Comparison of ENCODE assay signal across 28 cellular contexts in the genomic region with DNA sequence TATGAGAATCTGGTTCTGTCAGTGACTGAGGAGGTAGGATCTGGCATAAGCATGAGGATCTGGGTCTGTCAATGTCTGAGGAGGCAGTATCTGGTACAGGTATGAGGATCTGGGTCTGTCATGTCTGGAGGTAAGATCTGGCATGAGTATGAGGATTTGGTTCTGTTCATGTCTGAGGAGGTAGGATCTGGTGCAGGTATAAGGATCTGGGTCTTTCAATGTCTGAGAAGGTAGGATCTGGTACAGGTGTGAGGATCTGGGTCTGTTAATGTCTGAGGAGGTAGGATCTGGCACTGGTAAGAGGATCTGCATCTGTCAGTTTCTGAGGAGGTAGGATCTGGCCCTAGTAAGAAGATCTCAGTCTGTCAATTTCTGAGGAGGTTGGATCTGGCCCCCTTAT. TPM values are rescaled to one million over a fixed set of nuclear protein-coding genes. Genes with fewer than 3 reads are reported as not detected.
DNase-seq lines count a peak whose midpoint lies in the region; ATAC-seq and TF ChIP-seq lines count a peak whose summit lies in the region.
"Had no signal": no experiment of that assay in that cellular context is flagged by ENCODE, and none has a peak within 500 bp of the region (broad histone marks: within the 10 kb centered on the region; RNA-seq: fewer than 3 reads in every experiment).

No MANE protein-coding gene starts in this region.

- H3K79me2 ChIP-seq in PC-9 (ENCODE audit: low read depth): no peaks in the 10 kb centered on the region

- H3K4me1 Mint-ChIP-seq in natural killer cell treated with Interleukin-12 subunit alpha and Interleukin-12 subunit beta and Interleukin-15 and Interleukin-18, amount 100 ng/mL, for 72 hours (ENCODE audit: low read depth in 2 of 2): no peaks in the 10 kb centered on the region
- H3K4me1 Mint-ChIP-seq in natural killer cell: no peaks in the 10 kb centered on the region
- H3K4me1 Mint-ChIP-seq in Caco-2 (ENCODE audit: low read depth, unreplicated experiment): no peaks in the 10 kb centered on the region
- H3K4me1 Mint-ChIP-seq: activated CD8-positive, alpha-beta memory T cell treated with anti-CD3 and anti-CD28 coated beads, Interleukin-2, amount 10 ng/mL, durations not matched to agents 7 days and 5 days; activated naive CD4-positive, alpha-beta T cell treated with anti-CD3 and anti-CD28 coated beads, Interleukin-2, amount 10 ng/mL, durations not matched to agents 7 days and 5 days; immature natural killer cell had no signal

- H3K4me1 ChIP-seq in Caco-2 (no peaks in the 10 kb centered on the region), PC-9 (replicated peaks; ENCODE audit: insufficient read depth) (no peaks in the 10 kb centered on the region)
- H3K4me1 ChIP-seq: BLaER1, breast epithelium, colonic mucosa, Peyer's patch, stomach, tibial artery had no signal

- H3K36me3 Mint-ChIP-seq in natural killer cell treated with Interleukin-12 subunit alpha and Interleukin-12 subunit beta and Interleukin-15 and Interleukin-18, amount 100 ng/mL, for 72 hours: no peaks in the 10 kb centered on the region
- H3K36me3 Mint-ChIP-seq in natural killer cell (no peaks in the 10 kb centered on the region), Caco-2 (ENCODE audit: insufficient read depth, unreplicated experiment) (peaks cover 24% of the 10 kb centered on the region)

- ATAC-seq in natural killer cell treated with Interleukin-12 subunit alpha and Interleukin-12 subunit beta and Interleukin-15 and Interleukin-18, amount 100 ng/mL, for 72 hours: peak; percentile 34 to 51
- ATAC-seq in natural killer cell: no peak
- ATAC-seq in HG03095 (IDR thresholded peaks at IDR 0.05; ENCODE audit: unreplicated experiment): no peak
- ATAC-seq: activated CD8-positive, alpha-beta memory T cell treated with anti-CD3 and anti-CD28 coated beads, Interleukin-2, amount 10 ng/mL, durations not matched to agents 7 days and 5 days had no signal

- CTCF ChIA-PET in RWPE1 (lab: Yijun Ruan, JAX) (no interaction called here), Caco-2 (lab: Charles Lee) (no interaction called here), PC-9 (lab: Charles Lee) (no interaction called here)

- no peaks in the 10 kb centered on the region for H3K27me3 Mint-ChIP-seq in natural killer cell treated with Interleukin-12 subunit alpha and Interleukin-12 subunit beta and Interleukin-15 and Interleukin-18, amount 100 ng/mL, for 72 hours
- H3K27me3 Mint-ChIP-seq in natural killer cell (ENCODE audit: low read depth in 2 of 2) (no peaks in the 10 kb centered on the region), Caco-2 (ENCODE audit: insufficient read depth, unreplicated experiment) (no peaks in the 10 kb centered on the region)
- H3K27me3 Mint-ChIP-seq: activated CD8-positive, alpha-beta memory T cell treated with anti-CD3 and anti-CD28 coated beads, Interleukin-2, amount 10 ng/mL, durations not matched to agents 7 days and 5 days; activated naive CD4-positive, alpha-beta T cell treated with anti-CD3 and anti-CD28 coated beads, Interleukin-2, amount 10 ng/mL, durations not matched to agents 7 days and 5 days had no signal

- no peak overlapping the region for H2AFZ ChIP-seq in PC-9

- H3K36me3 ChIP-seq in Caco-2 (ENCODE audit: control insufficient read depth, insufficient read depth, low read length) (peaks cover 7% of the 10 kb centered on the region; the same call in 1 of the 2 replicates), PC-9 (ENCODE audit: low read depth) (peaks cover 14% of the 10 kb centered on the region; the same call in 1 of the 2 replicates)
- H3K36me3 ChIP-seq: breast epithelium had no signal

- BruUV-seq in Caco-2 (replicated peaks; lab: Mats Ljungman, UMichigan): no TSS peak
- BruUV-seq in PC-9 (replicated peaks; lab: Mats Ljungman, UMichigan): no TSS peak

- no peak overlapping the region for H3K4me3 Mint-ChIP-seq in natural killer cell treated with Interleukin-12 subunit alpha and Interleukin-12 subunit beta and Interleukin-15 and Interleukin-18, amount 100 ng/mL, for 72 hours
- H3K4me3 Mint-ChIP-seq in natural killer cell (no peak overlapping the region), Caco-2 (ENCODE audit: unreplicated experiment) (no peak overlapping the region)
- H3K4me3 Mint-ChIP-seq: activated CD8-positive, alpha-beta memory T cell treated with anti-CD3 and anti-CD28 coated beads, Interleukin-2, amount 10 ng/mL, durations not matched to agents 7 days and 5 days; activated naive CD4-positive, alpha-beta T cell treated with anti-CD3 and anti-CD28 coated beads, Interleukin-2, amount 10 ng/mL, durations not matched to agents 7 days and 5 days; immature natural killer cell had no signal

- no peaks in the 10 kb centered on the region for H3K9me3 Mint-ChIP-seq in natural killer cell treated with Interleukin-12 subunit alpha and Interleukin-12 subunit beta and Interleukin-15 and Interleukin-18, amount 100 ng/mL, for 72 hours
- H3K9me3 Mint-ChIP-seq in natural killer cell: no peaks in the 10 kb centered on the region
- H3K9me3 Mint-ChIP-seq in Caco-2 (ENCODE audit: unreplicated experiment): no peaks in the 10 kb centered on the region
- H3K9me3 Mint-ChIP-seq: activated naive CD4-positive, alpha-beta T cell treated with anti-CD3 and anti-CD28 coated beads, Interleukin-2, amount 10 ng/mL, durations not matched to agents 7 days and 5 days; immature natural killer cell had no signal

- DNase-seq in natural killer cell treated with Interleukin-12 subunit alpha and Interleukin-12 subunit beta and Interleukin-15 and Interleukin-18, amount 100 ng/mL, for 72 hours (ENCODE audit: low spot score): no peak
- DNase-seq in natural killer cell: no peak
- peak; percentile 31 for DNase-seq in RWPE1 (ENCODE audit: low spot score)
- DNase-seq in iPS-NIHi7 (ENCODE audit: extremely low spot score): peak; percentile 57
- DNase-seq in Caco-2: no peak
- no peak for DNase-seq in PC-9
- DNase-seq in NCI-H1048 (lab: John Stamatoyannopoulos, UW): no peak
- DNase-seq: ACHN; activated CD8-positive, alpha-beta memory T cell treated with anti-CD3 and anti-CD28 coated beads, Interleukin-2, amount 10 ng/mL, durations not matched to agents 7 days and 5 days; activated naive CD4-positive, alpha-beta T cell treated with anti-CD3 and anti-CD28 coated beads, Interleukin-2, amount 10 ng/mL, durations not matched to agents 7 days and 5 days; amniotic stem cell; colonic mucosa; DMS79 treated with DMSO at 0.1 percent for 48 hours; effector CD8-positive, alpha-beta T cell; erythroblast; foreskin melanocyte; GF-D8; immature natural killer cell; NCI-H187; NCI-H524 treated with DMSO at 0.1 percent for 48 hours; nucleus accumbens; Peyer's patch; stomach; tibial artery had no signal

- intact Hi-C loops in natural killer cell (cut with micrococcal nuclease): no loop called here
- intact Hi-C loops in Caco-2 (cut with micrococcal nuclease; ENCODE audit: unreplicated experiment): no loop called here
- intact Hi-C loops in PC-9 (cut with micrococcal nuclease; ENCODE audit: unreplicated experiment): no loop called here

- H4K20me1 ChIP-seq in PC-9 (ENCODE audit: insufficient read depth): peaks cover 3% of the 10 kb centered on the region; the same call in 1 of the 2 replicates

- no peaks in the 10 kb centered on the region for H3K9me2 ChIP-seq in PC-9 (ENCODE audit: insufficient read depth)

- no peak overlapping the region for H3K4me2 ChIP-seq in PC-9
- H3K4me2 ChIP-seq: BLaER1 had no signal

- H3K27me3 ChIP-seq in Caco-2 (replicated peaks; ENCODE audit: control insufficient read depth, insufficient read depth, low read length) (no peaks in the 10 kb centered on the region), PC-9 (ENCODE audit: insufficient read depth, low read depth) (no peaks in the 10 kb centered on the region)
- H3K27me3 ChIP-seq: BLaER1, breast epithelium, colonic mucosa, Peyer's patch, stomach, tibial artery had no signal

- POLR2A ChIA-PET in RWPE1 (lab: Yijun Ruan, JAX; ENCODE audit: low non-redundant PET) (no interaction called here), Caco-2 (lab: Charles Lee) (no interaction called here), PC-9 (lab: Charles Lee; ENCODE audit: unreplicated experiment) (no interaction called here)

- H3K4me3 ChIP-seq in Caco-2 (ENCODE audit: low read depth, low read length) (no peak overlapping the region), PC-9 (no peak overlapping the region)
- H3K4me3 ChIP-seq: BLaER1, breast epithelium, colonic mucosa, Peyer's patch, skin epidermis, stomach, tibial artery had no signal

- H3K9me3 ChIP-seq in Caco-2 (no peaks in the 10 kb centered on the region), PC-9 (ENCODE audit: insufficient read depth, low read depth) (no peaks in the 10 kb centered on the region)
- H3K9me3 ChIP-seq: BLaER1, breast epithelium, colonic mucosa, Peyer's patch, stomach, tibial artery had no signal

- TF ChIP-seq CTCF in natural killer cell (IDR thresholded peaks at IDR 0.05): no peak
- no peak for TF ChIP-seq CTCF in RWPE1 (conservative IDR thresholded peaks at IDR 0.05; ENCODE audit: low read depth)
- no peak for TF ChIP-seq CTCF in Caco-2 (IDR thresholded peaks at IDR 0.05; ENCODE audit: insufficient read depth in 1 of 2, low read depth in 1 of 2, low read length in 1 of 2, severe bottlenecking in 1 of 2, unreplicated experiment in 1 of 2)
- no peak for TF ChIP-seq CTCF in PC-9 (conservative IDR thresholded peaks at IDR 0.05)

- H3K27ac ChIP-seq in RWPE1 (no peak overlapping the region), PC-9 (no peak overlapping the region)
- H3K27ac ChIP-seq: BLaER1, breast epithelium, colonic mucosa, Peyer's patch, skin epidermis, stomach, tibial artery had no signal

- no peak overlapping the region for H3K27ac Mint-ChIP-seq in natural killer cell treated with Interleukin-12 subunit alpha and Interleukin-12 subunit beta and Interleukin-15 and Interleukin-18, amount 100 ng/mL, for 72 hours
- H3K27ac Mint-ChIP-seq in natural killer cell (no peak overlapping the region), Caco-2 (ENCODE audit: unreplicated experiment) (no peak overlapping the region)
- H3K27ac Mint-ChIP-seq: activated CD8-positive, alpha-beta memory T cell treated with anti-CD3 and anti-CD28 coated beads, Interleukin-2, amount 10 ng/mL, durations not matched to agents 7 days and 5 days; activated naive CD4-positive, alpha-beta T cell treated with anti-CD3 and anti-CD28 coated beads, Interleukin-2, amount 10 ng/mL, durations not matched to agents 7 days and 5 days; immature natural killer cell had no signal

- H3F3A ChIP-seq in PC-9 (ENCODE audit: insufficient read depth, low read depth): peaks cover 4% of the 10 kb centered on the region; the same call in 1 of the 2 replicates

RNA-seq across cellular contexts. Expression of a gene that starts 12.4 kb away (rescaled TPM):
- 10 to 100 TPM; 18.2 to 28.4 TPM for total RNA-seq in natural killer cell treated with Interleukin-12 subunit alpha and Interleukin-12 subunit beta and Interleukin-15 and Interleukin-18, amount 100 ng/mL, for 72 hours
- 1 to 10 TPM; 4.7 to 8.6 (median 5.6) TPM for total RNA-seq in natural killer cell
- 33.2 and 40.2 TPM in 2 replicates for total RNA-seq in Caco-2 (2022)
- total RNA-seq in PC-9 (2021): 14.8 and 20.9 TPM in 2 replicates

RNA-seq across cellular contexts. Expression of a gene that starts 26.8 kb away (rescaled TPM):
- 100 to 1,000 TPM; 394 to 516 TPM for total RNA-seq in natural killer cell treated with Interleukin-12 subunit alpha and Interleukin-12 subunit beta and Interleukin-15 and Interleukin-18, amount 100 ng/mL, for 72 hours
- total RNA-seq in natural killer cell (100 to 1,000 TPM in 2 of 3 donors, 10 to 100 TPM in 1; 98.5 to 132 (median 104) TPM), Caco-2 (2022) (329 and 381 TPM in 2 replicates), PC-9 (2021) (365 and 522 TPM in 2 replicates)

RNA-seq across cellular contexts. Expression of a gene that starts 36.4 kb away (rescaled TPM):
- 100 to 1,000 TPM; 121 to 180 TPM for total RNA-seq in natural killer cell treated with Interleukin-12 subunit alpha and Interleukin-12 subunit beta and Interleukin-15 and Interleukin-18, amount 100 ng/mL, for 72 hours
- 10 to 100 TPM; 60.5 to 74.1 (median 68.7) TPM for total RNA-seq in natural killer cell
- total RNA-seq in Caco-2 (2022): 180 and 201 TPM in 2 replicates
- 93.0 and 101 TPM in 2 replicates for total RNA-seq in PC-9 (2021)

Comparison
In these comparisons a context has a peak if more than half of its experiments do, and no peak if none do; other contexts are left out.
1. ATAC-seq: peak in natural killer cell treated with Interleukin-12 subunit alpha and Interleukin-12 subunit beta and Interleukin-15 and Interleukin-18, amount 100 ng/mL, for 72 hours (2 of 2); none in natural killer cell (0 of 3) and HG03095 (single experiment).
2. DNase-seq: peak in RWPE1 (single experiment) and iPS-NIHi7 (single experiment); none in natural killer cell treated with Interleukin-12 subunit alpha and Interleukin-12 subunit beta and Interleukin-15 and Interleukin-18, amount 100 ng/mL, for 72 hours (single experiment), natural killer cell (single experiment), Caco-2 (0 of 2), PC-9 (0 of 2) and NCI-H1048 (single experiment).